In genomic region chr4:74692973-74693372, GRCh38 we compare ENCODE assay signal across 1 cellular context.
TF ChIP-seq lines count a peak whose summit lies in the region.

No MANE protein-coding gene starts in this region.

TF ChIP-seq in WTC11, 78 proteins besides CTCF, POLR2A, EP300 and RAD21:
- TF ChIP-seq ELF4 (CRISPR knock-in tag; IDR thresholded peaks at IDR 0.05; ENCODE audit: low read depth), result no peak
- TF ChIP-seq FOXK1 (CRISPR knock-in tag; IDR thresholded peaks at IDR 0.05), result no peak
- no peak for TF ChIP-seq IRF1 (CRISPR knock-in tag; IDR thresholded peaks at IDR 0.05)
- no peak for TF ChIP-seq ZNF232 (CRISPR knock-in tag; IDR thresholded peaks at IDR 0.05)
- no peak for TF ChIP-seq ZNF671 (CRISPR knock-in tag; IDR thresholded peaks at IDR 0.05)
